Comparison of ENCODE assay signal across 1 cellular context in genomic region chr7:4663239-4663638, GRCh38.
TF ChIP-seq lines count a peak whose summit lies in the region.

No MANE protein-coding gene starts in this region.

TF ChIP-seq in K562, 482 proteins besides CTCF, POLR2A, EP300 and RAD21 (continued from another document):
- TF ChIP-seq E2F6 (IDR thresholded peaks at IDR 0.05; ENCODE audit: borderline replicate concordance in 1 of 2, extremely low read depth in 1 of 2, insufficient read depth in 1 of 2, insufficient read length in 1 of 2, low read depth in 1 of 2, low read length in 1 of 2, poor library complexity in 1 of 2, severe bottlenecking in 1 of 2) = peak; percentile 19 to 23
- peak; percentile 90 for TF ChIP-seq MGA (IDR thresholded peaks at IDR 0.05)
- no peak for TF ChIP-seq ZBTB11 (CRISPR knock-in tag; IDR thresholded peaks at IDR 0.05)
- TF ChIP-seq EP400 (IDR thresholded peaks at IDR 0.05) = no peak
- peak; percentile 3 for TF ChIP-seq MEIS2 (IDR thresholded peaks at IDR 0.05; ENCODE audit: partially characterized antibody)
